In genomic region chr12:125794401-125794800, GRCh38 we compare ENCODE assay signal across 19 cellular contexts.
"Had no signal": no experiment of that assay in that cellular context is flagged by ENCODE, and none has a peak within 500 bp of the region (broad histone marks: within the 10 kb centered on the region; RNA-seq: fewer than 3 reads in every experiment).

No MANE protein-coding gene starts in this region.

- H3K4me1 Mint-ChIP-seq: activated naive CD8-positive, alpha-beta T cell treated with anti-CD3 and anti-CD28 coated beads for 36 hours; nephron; stimulated activated naive B cell treated with anti-CD40 and anti-IgM and Interleukin-4, amounts not matched to agents 10 μg/mL and 1 μg/mL and 100 μg/mL, for 72 hours had no signal

- ATAC-seq: activated CD4-positive, CD25-positive, alpha-beta regulatory T cell treated with anti-CD3 and anti-CD28 coated beads, Interleukin-2, amount 50 U/mL, for 24 hours; foreskin keratinocyte; SK-N-SH treated with all-trans-retinoic acid at 6 μM for 48 hours; stimulated activated naive B cell treated with anti-CD40 and anti-IgM and Interleukin-4, amounts not matched to agents 10 μg/mL and 1 μg/mL and 100 μg/mL, for 72 hours had no signal

- H3K27me3 ChIP-seq: esophagus squamous epithelium, foreskin keratinocyte, hepatocyte, spleen had no signal

- H3K36me3 ChIP-seq: esophagus squamous epithelium, spleen had no signal

- DNase-seq: activated naive CD8-positive, alpha-beta T cell treated with anti-CD3 and anti-CD28 coated beads for 36 hours; amygdala; dermis blood vessel endothelial cell; effector memory CD4-positive, alpha-beta T cell; esophagus squamous epithelium; foreskin keratinocyte; midbrain; nucleus accumbens; posterior cingulate gyrus; spleen; stimulated activated naive B cell treated with anti-CD40 and anti-IgM and Interleukin-4, amounts not matched to agents 10 μg/mL and 1 μg/mL and 100 μg/mL, for 72 hours; T-helper 1 cell; T-helper 9 cell had no signal

- H3K9me3 ChIP-seq: esophagus squamous epithelium had no signal

- H3K27ac ChIP-seq: esophagus squamous epithelium, foreskin keratinocyte, hepatocyte, spleen had no signal

- H3K4me1 ChIP-seq: esophagus squamous epithelium, foreskin keratinocyte, spleen had no signal

- H3K27me3 Mint-ChIP-seq: activated naive CD8-positive, alpha-beta T cell treated with anti-CD3 and anti-CD28 coated beads for 36 hours; stimulated activated naive B cell treated with anti-CD40 and anti-IgM and Interleukin-4, amounts not matched to agents 10 μg/mL and 1 μg/mL and 100 μg/mL, for 72 hours had no signal

- H3K4me3 ChIP-seq: esophagus squamous epithelium, hepatocyte, lung, spleen had no signal

- H3K27ac Mint-ChIP-seq: activated naive CD8-positive, alpha-beta T cell treated with anti-CD3 and anti-CD28 coated beads for 36 hours; activated T-helper 1 cell treated with anti-CD3 and anti-CD28 coated beads, Interleukin-12 subunit alpha, Interleukin-12 subunit beta, Interleukin-2, Interleukin-4 antibody, amounts not matched to agents 30 ng/mL and 10 ng/mL and 1 ng/mL, durations not matched to agents 14 hours and 24 hours and 36 hours; nephron; stimulated activated naive B cell treated with anti-CD40 and anti-IgM and Interleukin-4, amounts not matched to agents 10 μg/mL and 1 μg/mL and 100 μg/mL, for 72 hours had no signal

- H3K4me3 Mint-ChIP-seq: activated naive CD8-positive, alpha-beta T cell treated with anti-CD3 and anti-CD28 coated beads for 36 hours; activated T-helper 1 cell treated with anti-CD3 and anti-CD28 coated beads, Interleukin-12 subunit alpha, Interleukin-12 subunit beta, Interleukin-2, Interleukin-4 antibody, amounts not matched to agents 30 ng/mL and 10 ng/mL and 1 ng/mL, durations not matched to agents 14 hours and 24 hours and 36 hours; nephron; stimulated activated naive B cell treated with anti-CD40 and anti-IgM and Interleukin-4, amounts not matched to agents 10 μg/mL and 1 μg/mL and 100 μg/mL, for 72 hours had no signal

- H3K36me3 Mint-ChIP-seq: activated naive CD8-positive, alpha-beta T cell treated with anti-CD3 and anti-CD28 coated beads for 36 hours; stimulated activated naive B cell treated with anti-CD40 and anti-IgM and Interleukin-4, amounts not matched to agents 10 μg/mL and 1 μg/mL and 100 μg/mL, for 72 hours had no signal
